Comparison of ENCODE assay signal across 8 cellular contexts in genomic region chr19:49809155-49809986, GRCh38. TPM values are rescaled to one million over a fixed set of nuclear protein-coding genes. Genes with fewer than 3 reads are reported as not detected.
A peak's percentile ranks its signal among the peaks of the same experiment; 100 is the strongest.
DNase-seq lines count a peak whose midpoint lies in the region; ATAC-seq, FAIRE-seq and TF ChIP-seq lines count a peak whose summit lies in the region.

No MANE protein-coding gene starts in this region.

- peaks cover 15% of the 10 kb centered on the region for H3K9me1 ChIP-seq in IMR-90 (ENCODE audit: insufficient read depth, low read length)

- H3K56ac ChIP-seq in IMR-90 (ENCODE audit: extremely low read depth, insufficient read depth, low read length) = no peak overlapping the region
- no peak overlapping the region for H3K56ac ChIP-seq in H1 (replicated peaks; ENCODE audit: insufficient read length, low read depth, low read length)
- peak overlapping the region; percentile 75 for H3K56ac ChIP-seq in mesendoderm (ENCODE audit: low read length)

- H3K18ac ChIP-seq in IMR-90 (ENCODE audit: low read depth, low read length) = no peak overlapping the region
- peak overlapping the region; percentile 88; the same call in 1 of the 2 replicates for H3K18ac ChIP-seq in H1 (ENCODE audit: extremely low read depth, low read length)
- no peak overlapping the region for H3K18ac ChIP-seq in mesendoderm (ENCODE audit: low read length)

- CTCF ChIA-PET in IMR-90 (lab: Yijun Ruan, JAX) = no interaction called here
- CTCF ChIA-PET in H1 (lab: Charles Lee; ENCODE audit: partially characterized antibody) = interaction anchor here (0.7 to 2.2 kb wide), 13 partner anchors 9 to 129 kb away, joined by 3 to 13 read pairs (median 4); partner anchors contain the start of gene ADM5

- peak overlapping the region; percentile 9; the same call in 1 of the 2 replicates for H3K27ac ChIP-seq in IMR-90 (ENCODE audit: insufficient read depth, low read length)
- no peak overlapping the region; the same call in 1 of the 2 replicates for H3K27ac ChIP-seq in H1 (ENCODE audit: low read depth, low read length)
- no peak overlapping the region for H3K27ac ChIP-seq in mesendoderm (ENCODE audit: low read depth, low read length)

- H3K36me3 ChIP-seq in IMR-90 (ENCODE audit: control insufficient read depth, insufficient read depth, low read length) (peaks cover 23% of the 10 kb centered on the region; the same call in 1 of the 2 replicates), H1 (ENCODE audit: control insufficient read depth in 2 of 4, insufficient read depth in 4 of 4, low read length in 3 of 4) (no peaks in the 10 kb centered on the region; a peak in 2 of 8 replicates), mesendoderm (ENCODE audit: control insufficient read depth, insufficient read depth, low read length) (no peaks in the 10 kb centered on the region)

- POLR2A ChIA-PET in IMR-90 (lab: Charles Lee; ENCODE audit: unreplicated experiment) = no interaction called here
- POLR2A ChIA-PET in H1 (lab: Charles Lee; ENCODE audit: partially characterized antibody) = interaction anchor here (0.6 to 4.1 kb wide), 18 partner anchors 9 to 144 kb away, joined by 3 to 26 read pairs (median 4); partner anchors contain the start of genes ADM5, BCL2L12, IRF3 and MED25

- BruUV-seq in IMR-90 (replicated peaks; lab: Mats Ljungman, UMichigan) = no TSS peak

- H3K4me2 ChIP-seq in IMR-90 (ENCODE audit: low read depth, low read length) (peak overlapping the region; percentile 90), H1 (ENCODE audit: insufficient read depth in 1 of 2, low read depth in 2 of 2, low read length in 2 of 2) (peak overlapping the region; percentile 68 to 93), mesendoderm (ENCODE audit: low read length) (peak overlapping the region; percentile 82)

- TF ChIP-seq POLR2A in IMR-90 (IDR thresholded peaks at IDR 0.05; ENCODE audit: low read depth, low read length) (no peak), H1 (IDR thresholded peaks at IDR 0.05; ENCODE audit: control extremely low read depth in 1 of 2, low read depth in 2 of 2, low read length in 2 of 2) (peak; percentile 3 to 8; a peak in 2 of 3 replicates)

- peak overlapping the region; percentile 81 for H3K4me3 ChIP-seq in IMR-90 (ENCODE audit: insufficient read depth, low read depth, low read length)
- peak overlapping the region; percentile 40 to 61 (median 52) for H3K4me3 ChIP-seq in H1 (ENCODE audit: extremely low read depth in 1 of 4, insufficient read depth in 2 of 4, low read depth in 3 of 4, low read length in 4 of 4)
- no peak overlapping the region for H3K4me3 ChIP-seq in mesendoderm (ENCODE audit: low read length)

- H3K23ac ChIP-seq in IMR-90 (ENCODE audit: low read depth, low read length) (peak overlapping the region; percentile 93), H1 (ENCODE audit: insufficient read length) (no peak overlapping the region), mesendoderm (ENCODE audit: low read length) (peak overlapping the region; percentile 57)

- H4K20me1 ChIP-seq in IMR-90 (ENCODE audit: insufficient read depth, low read length) = no peaks in the 10 kb centered on the region; the same call in 1 of the 2 replicates
- H4K20me1 ChIP-seq in H1 (replicated peaks in 1 of 2; ENCODE audit: control insufficient read depth in 1 of 2, insufficient read depth in 2 of 2, low read length in 2 of 2) = peaks cover 0 to 9% of the 10 kb centered on the region in 2 experiments

- no peak overlapping the region for H2BK120ac ChIP-seq in IMR-90 (ENCODE audit: low read depth, low read length)
- H2BK120ac ChIP-seq in H1 (replicated peaks; ENCODE audit: low read depth, low read length) = peak overlapping the region; percentile 47
- H2BK120ac ChIP-seq in mesendoderm (ENCODE audit: low read depth, low read length) = no peak overlapping the region

- peak overlapping the region; percentile 85; the same call in 1 of the 2 replicates for H2BK12ac ChIP-seq in H1 (ENCODE audit: low read depth, low read length)

- H3K4me1 ChIP-seq in IMR-90 (ENCODE audit: control insufficient read depth, insufficient read depth, low read length) = peaks cover 5% of the 10 kb centered on the region
- peaks cover 6 to 17% (median 12%) of the 10 kb centered on the region in 4 experiments for H3K4me1 ChIP-seq in H1 (replicated peaks in 1 of 4; ENCODE audit: control insufficient read depth in 3 of 4, insufficient read depth in 4 of 4, low read length in 3 of 4)
- peaks cover 4% of the 10 kb centered on the region for H3K4me1 ChIP-seq in mesendoderm (ENCODE audit: control insufficient read depth, low read depth, low read length)

- no peaks in the 10 kb centered on the region for H3K27me3 ChIP-seq in IMR-90 (ENCODE audit: control insufficient read depth, insufficient read depth, low read length)
- H3K27me3 ChIP-seq in H1 (replicated peaks in 1 of 4; ENCODE audit: control insufficient read depth in 3 of 4, extremely low read depth in 1 of 4, insufficient read depth in 3 of 4, low read length in 3 of 4) = no peaks in the 10 kb centered on the region
- H3K27me3 ChIP-seq in mesendoderm (ENCODE audit: insufficient read depth, low read length, poor library complexity) = no peaks in the 10 kb centered on the region

- no peak for TF ChIP-seq CTCF in IMR-90 (conservative IDR thresholded peaks at IDR 0.05; ENCODE audit: low read depth, low read length)
- peak in 1 of 3 experiments; percentile 12; a peak in 1 of 4 replicates for TF ChIP-seq CTCF in H1 (IDR thresholded peaks at IDR 0.05; ENCODE audit: control extremely low read depth in 1 of 3, insufficient read depth in 1 of 3, low read depth in 1 of 3, low read length in 3 of 3)

- peak overlapping the region; percentile 48 for H3K14ac ChIP-seq in IMR-90 (replicated peaks; ENCODE audit: low read depth, low read length)
- no peak overlapping the region for H3K14ac ChIP-seq in H1 (ENCODE audit: insufficient read length)

- FAIRE-seq in H1 (lab: Jason Lieb, UNC) (peak; percentile 50), GM19239 (lab: Jason Lieb, UNC) (no peak)

- peak overlapping the region; percentile 41 for H3K4ac ChIP-seq in IMR-90 (ENCODE audit: low read depth, low read length)
- no peak overlapping the region for H3K4ac ChIP-seq in H1 (replicated peaks; ENCODE audit: insufficient read length, low read depth, low read length)
- no peak overlapping the region for H3K4ac ChIP-seq in mesendoderm (ENCODE audit: low read depth, low read length)

- H2AFZ ChIP-seq in IMR-90 (replicated peaks; ENCODE audit: low read length, poor library complexity) = peak overlapping the region; percentile 98
- no peak overlapping the region for H2AFZ ChIP-seq in H1 (ENCODE audit: low read length)

- H2BK5ac ChIP-seq in IMR-90 (ENCODE audit: low read depth, low read length, poor library complexity, severe bottlenecking) (no peak overlapping the region), H1 (ENCODE audit: low read depth, low read length) (peak overlapping the region; percentile 78), mesendoderm (ENCODE audit: low read length) (no peak overlapping the region)

- 0 out of 2 replicates have a peak overlapping the region, but pooled peaks have one; percentile 3 for H2BK20ac ChIP-seq in IMR-90 (ENCODE audit: low read depth, low read length)
- H2BK20ac ChIP-seq in H1 (ENCODE audit: low read length) = no peak overlapping the region

- no peak overlapping the region for H2BK15ac ChIP-seq in IMR-90 (ENCODE audit: low read depth, low read length)
- H2BK15ac ChIP-seq in H1 (ENCODE audit: low read length) = peak overlapping the region; percentile 81; the same call in 1 of the 2 replicates
- no peak overlapping the region for H2BK15ac ChIP-seq in mesendoderm (replicated peaks; ENCODE audit: low read depth)

- H3K79me2 ChIP-seq in H1 (ENCODE audit: control insufficient read depth in 1 of 2, insufficient read depth in 2 of 2, low read length in 2 of 2) (no peaks in the 10 kb centered on the region), mesendoderm (ENCODE audit: control insufficient read depth, insufficient read depth, low read length) (no peaks in the 10 kb centered on the region)

- H3K23me2 ChIP-seq in H1 (ENCODE audit: low read depth, low read length) = peaks cover 2% of the 10 kb centered on the region; the same call in 1 of the 2 replicates

- TF ChIP-seq RAD21 in IMR-90 (IDR thresholded peaks at IDR 0.05; ENCODE audit: low read length) (no peak), H1 (IDR thresholded peaks at IDR 0.05 in 1 of 2, conservative IDR thresholded peaks at IDR 0.05 in 1 of 2; ENCODE audit: low read depth in 2 of 2, low read length in 2 of 2) (no peak; a peak in 1 of 4 replicates)

- 18% methylated on average over 25 of the region's 50 CpGs; no CpG with 5 or more reads in 1 of the 2 experiments for WGBS in IMR-90 (ENCODE audit: extremely low coverage in 2 of 2, insufficient read length in 1 of 2), 2 experiments
- 20% methylated on average over 47 of the region's 50 CpGs; no CpG with 5 or more reads in 1 of the 2 experiments for WGBS in H1 (ENCODE audit: extremely low coverage in 1 of 2, insufficient coverage in 1 of 2, insufficient read length in 1 of 2, insufficient replicate concordance in 2 of 2, low coverage in 1 of 2, low lambda C conversion rate in 2 of 2, missing lambda C conversion rate in 1 of 2), 2 experiments
- WGBS in mesendoderm (ENCODE audit: extremely low coverage, insufficient coverage, low lambda C conversion rate) = no CpG with 5 or more reads among the region's 50 CpGs

- H4K8ac ChIP-seq in IMR-90 (ENCODE audit: low read depth in 2 of 2, low read length in 2 of 2) (peak overlapping the region; percentile 25 to 46; a peak in 3 of 4 replicates), H1 (ENCODE audit: extremely low read depth, insufficient read depth, low read length) (peak overlapping the region; percentile 62; the same call in 1 of the 2 replicates), mesendoderm (ENCODE audit: low read depth, low read length) (no peak overlapping the region)

- intact Hi-C loops in IMR-90 (cut with micrococcal nuclease) = no loop called here

- dilution Hi-C loops in IMR-90 (cut with HindIII; ENCODE audit: low sequenced_read_pairs, unreplicated experiment) = no loop called here

- DNase-seq in AG20443 (ENCODE audit: low spot score) = peak; percentile 58
- DNase-seq in IMR-90 = no peak
- peak; percentile 47 for DNase-seq in activated CD4-positive, alpha-beta T cell treated with anti-CD3 and anti-CD28 coated beads, Interleukin-2, amount 50 U/mL, for 1 hour
- peak in 1 of 2 experiments; percentile 82 for DNase-seq in H1 (ENCODE audit: low read depth in 1 of 2, low spot score in 2 of 2)
- DNase-seq in mesendoderm = peak; percentile 55
- DNase-seq in stimulated activated CD8-positive, alpha-beta memory T cell treated with anti-CD3 and anti-CD28 coated beads, Interleukin-7, amount 100 ng/mL, for 24 hours (ENCODE audit: low read depth) = peak; percentile 13
- no peak for DNase-seq in GM19239 (ENCODE audit: insufficient read length, low spot score)

- H4K5ac ChIP-seq in IMR-90 (ENCODE audit: low read depth, low read length) (0 out of 2 replicates have a peak overlapping the region, but pooled peaks have one; percentile 19), H1 (ENCODE audit: insufficient read length, low read depth, low read length) (no peak overlapping the region), mesendoderm (ENCODE audit: low read length) (no peak overlapping the region)

- peak overlapping the region; percentile 92 for H2AK9ac ChIP-seq in IMR-90 (replicated peaks; ENCODE audit: low read depth, low read length, poor library complexity)

- H4K91ac ChIP-seq in IMR-90 (ENCODE audit: insufficient read depth, low read depth, low read length) = peak overlapping the region; percentile 26
- H4K91ac ChIP-seq in H1 (replicated peaks; ENCODE audit: insufficient read length, low read length) = peak overlapping the region; percentile 31

- no peak for TF ChIP-seq EP300 in H1 (IDR thresholded peaks at IDR 0.05; ENCODE audit: borderline replicate concordance in 1 of 2, low read depth in 2 of 2, low read length in 2 of 2)

- ATAC-seq in IMR-90 (ENCODE audit: low read depth) = peak; percentile 36
- ATAC-seq in GM18907 (IDR thresholded peaks at IDR 0.05; ENCODE audit: unreplicated experiment) = no peak

- H2AK5ac ChIP-seq in IMR-90 (ENCODE audit: low read depth, low read length) (peak overlapping the region; percentile 57), H1 (ENCODE audit: low read depth, low read length) (no peak overlapping the region), mesendoderm (ENCODE audit: low read length) (no peak overlapping the region)

- no peaks in the 10 kb centered on the region for H3K9me3 ChIP-seq in IMR-90 (ENCODE audit: control insufficient read depth, insufficient read depth, low read length)
- no peaks in the 10 kb centered on the region for H3K9me3 ChIP-seq in H1 (ENCODE audit: insufficient read depth in 2 of 2, low read depth in 1 of 2, low read length in 1 of 2)

- H3K9ac ChIP-seq in IMR-90 (ENCODE audit: low read depth, low read length) (peak overlapping the region; percentile 51), H1 (replicated peaks in 1 of 4; ENCODE audit: extremely low read depth in 1 of 4, low read depth in 3 of 4, low read length in 3 of 4) (peak overlapping the region in 3 of 4 experiments; percentile 7 to 62 (median 58); a peak in 6 of 7 replicates), mesendoderm (ENCODE audit: low read length) (peak overlapping the region; percentile 74)

- H3K79me1 ChIP-seq in IMR-90 (ENCODE audit: low read depth in 1 of 2, low read length in 2 of 2) (peaks cover 5 to 21% of the 10 kb centered on the region in 2 experiments; a peak in 2 of 4 replicates), H1 (ENCODE audit: low read depth, low read length) (0 out of 2 replicates have a peak, but pooled peaks cover 2% of the 10 kb centered on the region), mesendoderm (ENCODE audit: low read length) (no peaks in the 10 kb centered on the region)

- in situ Hi-C loops in IMR-90 (cut with MboI; ENCODE audit: low sequenced_read_pairs) = no loop called here

RNA-seq across cellular contexts. Expression of gene FUZ, which starts 3.7 kb away (rescaled TPM):
- total RNA-seq in IMR-90 (2012; rRNA removed) = 10.6 and 14.3 TPM in 2 replicates
- 10.4 and 12.1 TPM in 2 replicates for polyA plus RNA-seq in IMR-90 (2012; rRNA removed)
- polyA plus RNA-seq in IMR-90 (2012; cell fraction: cytosol; rRNA removed) = 10.7 and 16.6 TPM in 2 replicates
- 10.5 and 24.4 TPM in 2 replicates for polyA plus RNA-seq in IMR-90 (2012; cell fraction: nucleus; rRNA removed; ENCODE audit: low replicate concordance)
- 33.9 and 34.1 TPM in 2 replicates for total RNA-seq in H1 (2021; fragmentation: NEBNext Ultra II Directional; extraction: Animal tissue kit (Norgen Biotek cat#: 25700))
- polyA plus RNA-seq in H1 (2011; rRNA removed) = 28.4 and 43.8 TPM in 2 replicates
- 43.8 TPM for polyA plus RNA-seq in H1 (2011; cell fraction: cytosol; rRNA removed)
- polyA plus RNA-seq in H1 (2011; cell fraction: nucleus; rRNA removed) = 52.1 TPM
- 32.0 to 45.8 TPM (median 39.3 TPM) in 4 replicates for polyA plus RNA-seq in H1 (2012, experiment 1 of 2)
- polyA plus RNA-seq in H1 (2012, experiment 2 of 2) = 54.2 TPM
- 17.6 TPM for polyA plus RNA-seq in H1 (2013, experiment 1 of 2)
- polyA plus RNA-seq in H1 (2013, experiment 2 of 2) = 17.2 TPM
- polyA minus RNA-seq in H1 (2011; rRNA and poly(A)+ RNA removed) = 13.3 and 17.7 TPM in 2 replicates
- 18.9 TPM for polyA minus RNA-seq in H1 (2011; cell fraction: cytosol; rRNA and poly(A)+ RNA removed)
- polyA minus RNA-seq in H1 (2011; cell fraction: nucleus; rRNA and poly(A)+ RNA removed) = 19.4 TPM
- 11.5 TPM for polyA plus RNA-seq in mesendoderm (2013, experiment 1 of 2)
- polyA plus RNA-seq in mesendoderm (2013, experiment 2 of 2) = 11.6 TPM

RNA-seq across cellular contexts. Expression of gene MED25, which starts 8.7 kb away (rescaled TPM):
- 4.7 and 5.3 TPM in 2 replicates for total RNA-seq in IMR-90 (2012; rRNA removed)
- polyA plus RNA-seq in IMR-90 (2012; rRNA removed) = 37.0 and 38.5 TPM in 2 replicates
- polyA plus RNA-seq in IMR-90 (2012; cell fraction: cytosol; rRNA removed) = 20.7 and 33.0 TPM in 2 replicates
- 77.0 and 95.3 TPM in 2 replicates for polyA plus RNA-seq in IMR-90 (2012; cell fraction: nucleus; rRNA removed; ENCODE audit: low replicate concordance)
- total RNA-seq in H1 (2021; fragmentation: NEBNext Ultra II Directional; extraction: Animal tissue kit (Norgen Biotek cat#: 25700)) = 71.4 and 73.9 TPM in 2 replicates
- 21.6 and 40.4 TPM in 2 replicates for polyA plus RNA-seq in H1 (2011; rRNA removed)
- 21.8 TPM for polyA plus RNA-seq in H1 (2011; cell fraction: cytosol; rRNA removed)
- 81.4 TPM for polyA plus RNA-seq in H1 (2011; cell fraction: nucleus; rRNA removed)
- 52.6 to 80.3 TPM (median 65.6 TPM) in 4 replicates for polyA plus RNA-seq in H1 (2012, experiment 1 of 2)
- 50.2 TPM for polyA plus RNA-seq in H1 (2012, experiment 2 of 2)
- polyA plus RNA-seq in H1 (2013, experiment 1 of 2) = 42.3 TPM
- polyA plus RNA-seq in H1 (2013, experiment 2 of 2) = 40.4 TPM
- 28.0 and 50.4 TPM in 2 replicates for polyA minus RNA-seq in H1 (2011; rRNA and poly(A)+ RNA removed)
- 34.3 TPM for polyA minus RNA-seq in H1 (2011; cell fraction: cytosol; rRNA and poly(A)+ RNA removed)
- polyA minus RNA-seq in H1 (2011; cell fraction: nucleus; rRNA and poly(A)+ RNA removed) = 41.3 TPM
- polyA plus RNA-seq in mesendoderm (2013, experiment 1 of 2) = 42.3 TPM
- polyA plus RNA-seq in mesendoderm (2013, experiment 2 of 2) = 43.2 TPM

RNA-seq across cellular contexts. Expression of gene PTOV1, which starts 41.6 kb away (rescaled TPM):
- 34.4 and 36.1 TPM in 2 replicates for total RNA-seq in IMR-90 (2012; rRNA removed)
- 106 and 107 TPM in 2 replicates for polyA plus RNA-seq in IMR-90 (2012; rRNA removed)
- polyA plus RNA-seq in IMR-90 (2012; cell fraction: cytosol; rRNA removed) = 63.8 and 170 TPM in 2 replicates
- polyA plus RNA-seq in IMR-90 (2012; cell fraction: nucleus; rRNA removed; ENCODE audit: low replicate concordance) = 249 and 529 TPM in 2 replicates
- 251 and 261 TPM in 2 replicates for total RNA-seq in H1 (2021; fragmentation: NEBNext Ultra II Directional; extraction: Animal tissue kit (Norgen Biotek cat#: 25700))
- 147 and 213 TPM in 2 replicates for polyA plus RNA-seq in H1 (2011; rRNA removed)
- 136 TPM for polyA plus RNA-seq in H1 (2011; cell fraction: cytosol; rRNA removed)
- polyA plus RNA-seq in H1 (2011; cell fraction: nucleus; rRNA removed) = 397 TPM
- 183 to 286 TPM (median 253 TPM) in 4 replicates for polyA plus RNA-seq in H1 (2012, experiment 1 of 2)
- 215 TPM for polyA plus RNA-seq in H1 (2012, experiment 2 of 2)
- polyA plus RNA-seq in H1 (2013, experiment 1 of 2) = 166 TPM
- polyA plus RNA-seq in H1 (2013, experiment 2 of 2) = 157 TPM
- polyA minus RNA-seq in H1 (2011; rRNA and poly(A)+ RNA removed) = 82.9 and 117 TPM in 2 replicates
- polyA minus RNA-seq in H1 (2011; cell fraction: cytosol; rRNA and poly(A)+ RNA removed) = 124 TPM
- polyA minus RNA-seq in H1 (2011; cell fraction: nucleus; rRNA and poly(A)+ RNA removed) = 139 TPM
- polyA plus RNA-seq in mesendoderm (2013, experiment 1 of 2) = 156 TPM
- polyA plus RNA-seq in mesendoderm (2013, experiment 2 of 2) = 150 TPM

RNA-seq across cellular contexts. Expression of gene AP2A1, which starts 42.6 kb away (rescaled TPM):
- 40.7 and 41.4 TPM in 2 replicates for total RNA-seq in IMR-90 (2012; rRNA removed)
- polyA plus RNA-seq in IMR-90 (2012; rRNA removed) (122 and 136 TPM in 2 replicates), H1 (2011; rRNA removed) (106 and 157 TPM in 2 replicates)
- polyA plus RNA-seq in IMR-90 (2012; cell fraction: cytosol; rRNA removed) = 130 and 154 TPM in 2 replicates
- 115 and 277 TPM in 2 replicates for polyA plus RNA-seq in IMR-90 (2012; cell fraction: nucleus; rRNA removed; ENCODE audit: low replicate concordance)
- 105 and 109 TPM in 2 replicates for total RNA-seq in H1 (2021; fragmentation: NEBNext Ultra II Directional; extraction: Animal tissue kit (Norgen Biotek cat#: 25700))
- polyA plus RNA-seq in H1 (2011; cell fraction: cytosol; rRNA removed) = 101 TPM
- 148 TPM for polyA plus RNA-seq in H1 (2011; cell fraction: nucleus; rRNA removed)
- polyA plus RNA-seq in H1 (2012, experiment 1 of 2) = 64.9 to 109 TPM (median 104 TPM) in 4 replicates
- polyA plus RNA-seq in H1 (2012, experiment 2 of 2) = 114 TPM
- polyA plus RNA-seq in H1 (2013, experiment 1 of 2) = 58.6 TPM
- 55.8 TPM for polyA plus RNA-seq in H1 (2013, experiment 2 of 2)
- polyA minus RNA-seq in H1 (2011; rRNA and poly(A)+ RNA removed) = 103 and 108 TPM in 2 replicates
- 101 TPM for polyA minus RNA-seq in H1 (2011; cell fraction: cytosol; rRNA and poly(A)+ RNA removed)
- polyA minus RNA-seq in H1 (2011; cell fraction: nucleus; rRNA and poly(A)+ RNA removed) = 76.4 TPM
- polyA plus RNA-seq in mesendoderm (2013, experiment 1 of 2) = 53.3 TPM
- 51.9 TPM for polyA plus RNA-seq in mesendoderm (2013, experiment 2 of 2)

RNA-seq across cellular contexts. Expression of gene TSKS, which starts 46.3 kb away (rescaled TPM):
- not detected in 2 replicates for total RNA-seq in IMR-90 (2012; rRNA removed)
- polyA plus RNA-seq in IMR-90 (2012; rRNA removed) (0.10 TPM in 1 of 2 replicates, not detected in the other), H1 (2011; rRNA removed) (0.21 and 0.24 TPM in 2 replicates)
- polyA plus RNA-seq in IMR-90 (2012; cell fraction: cytosol; rRNA removed) = 0.04 TPM in 1 of 2 replicates, not detected in the other
- polyA plus RNA-seq in IMR-90 (2012; cell fraction: nucleus; rRNA removed; ENCODE audit: low replicate concordance) = 0.07 and 0.18 TPM in 2 replicates
- total RNA-seq in H1 (2021; fragmentation: NEBNext Ultra II Directional; extraction: Animal tissue kit (Norgen Biotek cat#: 25700)) = not detected in 2 replicates
- polyA plus RNA-seq in H1 (2011; cell fraction: cytosol; rRNA removed) = 0.39 TPM
- polyA plus RNA-seq in H1 (2011; cell fraction: nucleus; rRNA removed) = 0.17 TPM
- polyA plus RNA-seq in H1 (2012, experiment 1 of 2) = 0.23 to 0.47 TPM (median 0.25 TPM) in 3 of 4 replicates, not detected in the other
- not detected for polyA plus RNA-seq in H1 (2012, experiment 2 of 2)
- 0.36 TPM for polyA plus RNA-seq in H1 (2013, experiment 1 of 2)
- 0.20 TPM for polyA plus RNA-seq in H1 (2013, experiment 2 of 2)
- polyA minus RNA-seq in H1 (2011; rRNA and poly(A)+ RNA removed) = 0.12 TPM in 1 of 2 replicates, not detected in the other
- not detected for polyA minus RNA-seq in H1 (2011; cell fraction: cytosol; rRNA and poly(A)+ RNA removed)
- polyA minus RNA-seq in H1 (2011; cell fraction: nucleus; rRNA and poly(A)+ RNA removed) = not detected
- 0.08 TPM for polyA plus RNA-seq in mesendoderm (2013, experiment 1 of 2)
- polyA plus RNA-seq in mesendoderm (2013, experiment 2 of 2) = 0.07 TPM

Comparison
In these comparisons a context has a peak if more than half of its experiments do, and no peak if none do; other contexts are left out.
1. DNase-seq: peak in AG20443 (single experiment), activated CD4-positive, alpha-beta T cell treated with anti-CD3 and anti-CD28 coated beads, Interleukin-2, amount 50 U/mL, for 1 hour (single experiment), mesendoderm (single experiment) and stimulated activated CD8-positive, alpha-beta memory T cell treated with anti-CD3 and anti-CD28 coated beads, Interleukin-7, amount 100 ng/mL, for 24 hours (single experiment); none in IMR-90 (single experiment) and GM19239 (single experiment).
2. RNA of gene MED25, which starts 8.7 kb away (total RNA-seq): 71.4 to 73.9 TPM in H1; 4.7 to 5.3 TPM in IMR-90; every median in the first group is over 10 times any median in the second.
3. Peak in every context shown above with its lines, with median percentiles within 50 percentile points of each other: H3K4me2 ChIP-seq and H3K9ac ChIP-seq.